Comparison of ENCODE assay signal across 25 cellular contexts in the genomic region with DNA sequence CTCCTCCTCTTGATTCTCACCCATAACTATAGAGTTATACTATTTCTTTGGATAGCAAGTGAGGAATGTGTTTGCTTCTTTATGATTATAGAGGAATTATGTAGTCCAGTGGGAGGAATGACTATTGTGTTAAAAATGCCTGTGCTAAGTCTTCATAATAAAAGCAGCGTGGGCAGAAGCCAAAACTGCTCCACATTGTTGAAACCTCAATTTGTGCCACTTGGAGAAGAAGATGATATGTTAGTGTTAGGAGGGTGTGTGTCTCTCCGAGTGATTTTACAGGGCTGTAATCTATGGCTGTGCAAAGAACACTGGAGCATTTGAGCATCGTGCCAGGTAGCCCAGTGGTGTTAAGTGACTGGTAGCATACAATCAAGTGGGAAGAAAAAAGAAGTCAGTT.
A peak's percentile ranks its signal among the peaks of the same experiment; 100 is the strongest.
DNase-seq lines count a peak whose midpoint lies in the region; ATAC-seq and TF ChIP-seq lines count a peak whose summit lies in the region.
"Had no signal": no experiment of that assay in that cellular context is flagged by ENCODE, and none has a peak within 500 bp of the region (broad histone marks: within the 10 kb centered on the region; RNA-seq: fewer than 3 reads in every experiment).

No MANE protein-coding gene starts in this region.

- H3K4me1 Mint-ChIP-seq in nephron: peaks cover 23% of the 10 kb centered on the region
- H3K4me1 Mint-ChIP-seq in natural killer cell treated with Interleukin-12 subunit alpha and Interleukin-12 subunit beta and Interleukin-15 and Interleukin-18, amount 100 ng/mL, for 72 hours (ENCODE audit: low read depth in 2 of 2): peaks cover 0 to 3% of the 10 kb centered on the region in 2 donors
- H3K4me1 Mint-ChIP-seq in activated T-helper 2 cell treated with anti-CD3 and anti-CD28 coated beads, Interferon-gamma antibody, Interleukin-2, Interleukin-4, amounts not matched to agents 10 μg/mL and 5 μg/mL and 100 μg/mL, durations not matched to agents 14 hours and 24 hours and 36 hours (ENCODE audit: low read depth): no peaks in the 10 kb centered on the region
- H3K4me1 Mint-ChIP-seq: B cell had no signal

- H3K4me1 ChIP-seq in HEK293 (ENCODE audit: control insufficient read depth, insufficient read depth, low read length) (0 out of 2 replicates have a peak, but pooled peaks cover 2% of the 10 kb centered on the region), esophagus squamous epithelium (no peaks in the 10 kb centered on the region)

- H3K4me3 ChIP-seq in HEK293 (ENCODE audit: low read depth, low read length) (no peak overlapping the region), esophagus squamous epithelium (no peak overlapping the region)
- H3K4me3 ChIP-seq: SK-N-MC, thyroid gland had no signal

- intact Hi-C loops in activated T-helper 2 cell treated with anti-CD3 and anti-CD28 coated beads, Interferon-gamma antibody, Interleukin-2, Interleukin-4, amounts not matched to agents 10 μg/mL and 5 μg/mL and 100 μg/mL, durations not matched to agents 14 hours and 24 hours and 36 hours (cut with micrococcal nuclease): no loop called here
- intact Hi-C loops in esophagus squamous epithelium (cut with DNase I): no loop called here

- 25 to 48% methylated on average over 3 of the region's 3 CpGs for WGBS in esophagus squamous epithelium, 2 donors

- CTCF ChIA-PET in HEK293 (lab: Yijun Ruan, JAX): interaction anchor here (1.6 kb wide), 1 partner anchor 19 kb away, joined by 4 read pairs; no protein-coding TSS in a partner anchor

- H3K9me3 ChIP-seq in HEK293 (ENCODE audit: control insufficient read depth, insufficient read depth, low read depth, low read length) (no peaks in the 10 kb centered on the region), esophagus squamous epithelium (no peaks in the 10 kb centered on the region)
- H3K9me3 ChIP-seq: thyroid gland had no signal

- no peak overlapping the region for H3K4me3 Mint-ChIP-seq in nephron
- no peak overlapping the region for H3K4me3 Mint-ChIP-seq in natural killer cell treated with Interleukin-12 subunit alpha and Interleukin-12 subunit beta and Interleukin-15 and Interleukin-18, amount 100 ng/mL, for 72 hours
- no peak overlapping the region for H3K4me3 Mint-ChIP-seq in activated T-helper 2 cell treated with anti-CD3 and anti-CD28 coated beads, Interferon-gamma antibody, Interleukin-2, Interleukin-4, amounts not matched to agents 10 μg/mL and 5 μg/mL and 100 μg/mL, durations not matched to agents 14 hours and 24 hours and 36 hours (ENCODE audit: low read depth)
- H3K4me3 Mint-ChIP-seq: B cell; dendritic cell treated with granulocyte-macrophage colony-stimulating factor and Interleukin-4, amounts not matched to agents 40 ng/mL and 50 ng/mL, for 4 days had no signal

- H3K36me3 ChIP-seq in HEK293 (ENCODE audit: control insufficient read depth in 2 of 2, insufficient read depth in 1 of 2, low read length in 2 of 2): no peaks in the 10 kb centered on the region
- H3K36me3 ChIP-seq in esophagus squamous epithelium: no peaks in the 10 kb centered on the region
- H3K36me3 ChIP-seq: thyroid gland had no signal

- no peaks in the 10 kb centered on the region for H3K27me3 ChIP-seq in esophagus squamous epithelium
- H3K27me3 ChIP-seq: thyroid gland had no signal

- no peaks in the 10 kb centered on the region for H3K27me3 Mint-ChIP-seq in nephron (ENCODE audit: low read depth)
- H3K27me3 Mint-ChIP-seq in natural killer cell treated with Interleukin-12 subunit alpha and Interleukin-12 subunit beta and Interleukin-15 and Interleukin-18, amount 100 ng/mL, for 72 hours: peaks cover 29 to 55% of the 10 kb centered on the region in 2 donors
- H3K27me3 Mint-ChIP-seq in activated T-helper 2 cell treated with anti-CD3 and anti-CD28 coated beads, Interferon-gamma antibody, Interleukin-2, Interleukin-4, amounts not matched to agents 10 μg/mL and 5 μg/mL and 100 μg/mL, durations not matched to agents 14 hours and 24 hours and 36 hours (ENCODE audit: low read depth): no peaks in the 10 kb centered on the region
- H3K27me3 Mint-ChIP-seq: dendritic cell treated with granulocyte-macrophage colony-stimulating factor and Interleukin-4, amounts not matched to agents 40 ng/mL and 50 ng/mL, for 4 days had no signal

- H3K9me3 Mint-ChIP-seq in nephron: peaks cover 9% of the 10 kb centered on the region
- H3K9me3 Mint-ChIP-seq in natural killer cell treated with Interleukin-12 subunit alpha and Interleukin-12 subunit beta and Interleukin-15 and Interleukin-18, amount 100 ng/mL, for 72 hours: peaks cover 7% of the 10 kb centered on the region
- peaks cover 7% of the 10 kb centered on the region for H3K9me3 Mint-ChIP-seq in activated T-helper 2 cell treated with anti-CD3 and anti-CD28 coated beads, Interferon-gamma antibody, Interleukin-2, Interleukin-4, amounts not matched to agents 10 μg/mL and 5 μg/mL and 100 μg/mL, durations not matched to agents 14 hours and 24 hours and 36 hours

- no peak overlapping the region for H3K27ac ChIP-seq in HEK293 (ENCODE audit: extremely low read depth, low read depth, low read length)
- H3K27ac ChIP-seq in esophagus squamous epithelium: no peak overlapping the region
- H3K27ac ChIP-seq: epithelial cell of prostate, HL-60, SK-N-MC, thyroid gland had no signal

- DNase-seq in Ammon's horn (ENCODE audit: low spot score) (peak; percentile 4), dedifferentiated amniotic fluid mesenchymal stem cell (ENCODE audit: extremely low spot score) (peak; percentile 54), esophagus squamous epithelium (lab: John Stamatoyannopoulos, UW) (no peak)
- no peak for DNase-seq in natural killer cell treated with Interleukin-12 subunit alpha and Interleukin-12 subunit beta and Interleukin-15 and Interleukin-18, amount 100 ng/mL, for 72 hours (ENCODE audit: low spot score)
- DNase-seq in activated T-helper 2 cell treated with anti-CD3 and anti-CD28 coated beads, Interferon-gamma antibody, Interleukin-2, Interleukin-4, amounts not matched to agents 10 μg/mL and 5 μg/mL and 100 μg/mL, durations not matched to agents 14 hours and 24 hours and 36 hours (ENCODE audit: low spot score): no peak
- DNase-seq in activated CD8-positive, alpha-beta memory T cell treated with anti-CD3 and anti-CD28 coated beads, Interleukin-2, amount 50 U/mL, for 48 hours: no peak
- DNase-seq: activated CD4-positive, alpha-beta T cell treated with anti-CD3 and anti-CD28 coated beads for 48 hours; activated naive CD4-positive, alpha-beta T cell; Calu3; GDM1; midbrain; NCI-H1105; NCI-H2171 treated with DMSO at 0.1 percent for 48 hours; NCI-H748 treated with DMSO at 0.1 percent for 48 hours; occipital lobe; PC-3; small intestine had no signal

- peaks cover 16% of the 10 kb centered on the region for H3K36me3 Mint-ChIP-seq in nephron (ENCODE audit: low read depth)
- H3K36me3 Mint-ChIP-seq in natural killer cell treated with Interleukin-12 subunit alpha and Interleukin-12 subunit beta and Interleukin-15 and Interleukin-18, amount 100 ng/mL, for 72 hours: peaks cover 5% of the 10 kb centered on the region
- H3K36me3 Mint-ChIP-seq in activated T-helper 2 cell treated with anti-CD3 and anti-CD28 coated beads, Interferon-gamma antibody, Interleukin-2, Interleukin-4, amounts not matched to agents 10 μg/mL and 5 μg/mL and 100 μg/mL, durations not matched to agents 14 hours and 24 hours and 36 hours (ENCODE audit: low read depth): no peaks in the 10 kb centered on the region

- peak overlapping the region; percentile 3 to 53 (median 17) for H3K27ac Mint-ChIP-seq in nephron
- H3K27ac Mint-ChIP-seq in natural killer cell treated with Interleukin-12 subunit alpha and Interleukin-12 subunit beta and Interleukin-15 and Interleukin-18, amount 100 ng/mL, for 72 hours: no peak overlapping the region
- H3K27ac Mint-ChIP-seq in activated T-helper 2 cell treated with anti-CD3 and anti-CD28 coated beads, Interferon-gamma antibody, Interleukin-2, Interleukin-4, amounts not matched to agents 10 μg/mL and 5 μg/mL and 100 μg/mL, durations not matched to agents 14 hours and 24 hours and 36 hours: no peak overlapping the region
- H3K27ac Mint-ChIP-seq: B cell; dendritic cell treated with granulocyte-macrophage colony-stimulating factor and Interleukin-4, amounts not matched to agents 40 ng/mL and 50 ng/mL, for 4 days had no signal

- no peak for TF ChIP-seq CTCF in HEK293 (tag by site-specific recombination; IDR thresholded peaks at IDR 0.05)
- TF ChIP-seq CTCF in nephron (IDR thresholded peaks at IDR 0.05; ENCODE audit: unreplicated experiment in 3 of 3): no peak
- TF ChIP-seq CTCF in esophagus squamous epithelium (IDR thresholded peaks at IDR 0.05): no peak

- no peak for TF ChIP-seq POLR2A in esophagus squamous epithelium (IDR thresholded peaks at IDR 0.05)

- no peak for ATAC-seq in natural killer cell treated with Interleukin-12 subunit alpha and Interleukin-12 subunit beta and Interleukin-15 and Interleukin-18, amount 100 ng/mL, for 72 hours
- ATAC-seq: PC-3 had no signal

- POLR2A ChIA-PET in HEK293 (lab: Yijun Ruan, JAX): no interaction called here

TF ChIP-seq in HEK293, 187 proteins besides CTCF, POLR2A, EP300 and RAD21 (continues in another document):
- TF ChIP-seq ZBTB7A (tag by site-specific recombination; IDR thresholded peaks at IDR 0.05; ENCODE audit: low read depth) (no peak), MYNN (tag by site-specific recombination; IDR thresholded peaks at IDR 0.05; ENCODE audit: borderline replicate concordance) (0 out of 2 replicates have a peak, but pooled peaks have one; percentile 45), EGR2 (tag by site-specific recombination; IDR thresholded peaks at IDR 0.05; ENCODE audit: low read depth) (0 out of 2 replicates have a peak, but pooled peaks have one; percentile 15)

Comparison
In these comparisons a context has a peak if more than half of its experiments do, and no peak if none do; other contexts are left out.
1. DNase-seq: peak in Ammon's horn (single experiment) and dedifferentiated amniotic fluid mesenchymal stem cell (single experiment); none in natural killer cell treated with Interleukin-12 subunit alpha and Interleukin-12 subunit beta and Interleukin-15 and Interleukin-18, amount 100 ng/mL, for 72 hours (single experiment), activated T-helper 2 cell treated with anti-CD3 and anti-CD28 coated beads, Interferon-gamma antibody, Interleukin-2, Interleukin-4, amounts not matched to agents 10 μg/mL and 5 μg/mL and 100 μg/mL, durations not matched to agents 14 hours and 24 hours and 36 hours (single experiment), esophagus squamous epithelium (single experiment) and activated CD8-positive, alpha-beta memory T cell treated with anti-CD3 and anti-CD28 coated beads, Interleukin-2, amount 50 U/mL, for 48 hours (single experiment).
2. H3K27ac Mint-ChIP-seq: peak in nephron (3 of 3); none in natural killer cell treated with Interleukin-12 subunit alpha and Interleukin-12 subunit beta and Interleukin-15 and Interleukin-18, amount 100 ng/mL, for 72 hours (0 of 2) and activated T-helper 2 cell treated with anti-CD3 and anti-CD28 coated beads, Interferon-gamma antibody, Interleukin-2, Interleukin-4, amounts not matched to agents 10 μg/mL and 5 μg/mL and 100 μg/mL, durations not matched to agents 14 hours and 24 hours and 36 hours (single experiment).